In genomic region chr4:142309772-142310171, GRCh38 we compare ENCODE assay signal across 17 cellular contexts.
"Had no signal": no experiment of that assay in that cellular context is flagged by ENCODE, and none has a peak within 500 bp of the region (broad histone marks: within the 10 kb centered on the region; RNA-seq: fewer than 3 reads in every experiment).

No MANE protein-coding gene starts in this region.

- H3K9me3 ChIP-seq: spleen, upper lobe of left lung, uterus had no signal

- DNase-seq: cortex of kidney; dorsolateral prefrontal cortex; effector CD8-positive, alpha-beta T cell; foreskin melanocyte; head of caudate nucleus; kidney; left colon; mesendoderm; naive thymus-derived CD4-positive, alpha-beta T cell; spleen; stimulated activated CD4-positive, alpha-beta T cell treated with anti-CD3 and anti-CD28 coated beads, Interleukin-2, amount 100 ng/mL, for 24 hours; stimulated activated CD4-positive, alpha-beta T cell treated with anti-CD3 and anti-CD28 coated beads, Interleukin-4, amount 100 ng/mL, for 4 hours; stimulated activated naive CD4-positive, alpha-beta T cell treated with Interleukin-2 at 50 U/mL for 16 hours; upper lobe of left lung; uterus had no signal

- H3K4me1 ChIP-seq: uterus had no signal

- H3K4me2 ChIP-seq: hepatocyte had no signal

- ATAC-seq: left colon; naive thymus-derived CD4-positive, alpha-beta T cell; sciatic nerve had no signal

- H3K79me2 ChIP-seq: hepatocyte had no signal

- H3K27me3 ChIP-seq: dorsolateral prefrontal cortex, hepatocyte, spleen, upper lobe of left lung, uterus had no signal

- H3K27me3 Mint-ChIP-seq: naive thymus-derived CD4-positive, alpha-beta T cell had no signal

- H3K36me3 ChIP-seq: spleen, upper lobe of left lung, uterus had no signal

- H3K9me3 Mint-ChIP-seq: naive thymus-derived CD4-positive, alpha-beta T cell had no signal

- H3K27ac ChIP-seq: dorsolateral prefrontal cortex, hepatocyte, spleen, upper lobe of left lung, uterus had no signal

- H2AFZ ChIP-seq: hepatocyte had no signal

- H3K4me3 ChIP-seq: dorsolateral prefrontal cortex, hepatocyte, spleen, upper lobe of left lung, uterus had no signal
